ENCODE assay signal across 8 cellular contexts in the genomic region with DNA sequence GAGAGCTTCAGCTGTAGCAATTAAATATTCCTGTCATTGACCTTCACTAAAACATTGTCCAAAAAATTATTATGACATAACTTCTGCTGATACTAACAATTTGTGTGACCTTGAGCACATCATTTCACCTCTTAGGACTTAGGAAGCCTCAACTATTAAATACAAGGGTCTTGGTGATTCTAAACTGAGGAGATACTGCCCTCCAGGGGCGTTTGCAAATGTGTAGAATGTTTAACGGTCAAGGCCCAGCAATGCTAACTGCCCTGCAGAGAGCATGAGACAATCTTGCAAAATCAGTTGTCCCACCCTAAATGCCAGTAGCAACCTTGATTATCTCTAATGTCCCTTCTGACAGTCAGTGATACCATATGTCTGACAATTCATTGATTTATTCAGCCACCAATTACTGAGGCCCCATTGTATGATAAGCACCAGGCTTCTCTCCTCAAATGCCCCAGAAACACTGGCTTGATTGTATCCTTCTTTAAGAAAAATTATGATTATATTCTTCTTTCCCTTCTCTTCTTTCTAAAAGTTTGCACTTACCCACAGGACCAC.
DNase-seq lines count a peak whose midpoint lies in the region; ATAC-seq and TF ChIP-seq lines count a peak whose summit lies in the region.

No MANE protein-coding gene starts in this region.

- no peaks in the 10 kb centered on the region for H4K20me1 ChIP-seq in PC-9 (ENCODE audit: insufficient read depth)

- peaks cover 0 to 7% (median 4%) of the 10 kb centered on the region in 5 donors for H3K36me3 Mint-ChIP-seq in naive thymus-derived CD4-positive, alpha-beta T cell

- intact Hi-C loops in PC-9 (cut with micrococcal nuclease; ENCODE audit: unreplicated experiment): no loop called here
- intact Hi-C loops in left cardiac atrium (cut with DNase I): loop anchor here (2.0 to 10.0 kb wide), 2 partner anchors 287 to 289 kb away; no protein-coding TSS in a partner anchor
- intact Hi-C loops in naive thymus-derived CD4-positive, alpha-beta T cell (cut with micrococcal nuclease): loop anchor here in 1 of 2 donors (10.0 kb wide), 1 partner anchor 289 kb away; no protein-coding TSS in a partner anchor

- H2AFZ ChIP-seq in PC-9: no peak overlapping the region

- CTCF ChIA-PET in PC-9 (lab: Charles Lee): no interaction called here
- CTCF ChIA-PET in naive thymus-derived CD4-positive, alpha-beta T cell (lab: Charles Lee): no interaction called here

- no peaks in the 10 kb centered on the region for H3K27me3 ChIP-seq in PC-9 (ENCODE audit: insufficient read depth, low read depth)
- no peaks in the 10 kb centered on the region for H3K27me3 ChIP-seq in naive thymus-derived CD4-positive, alpha-beta T cell (ENCODE audit: control insufficient read depth in 2 of 2, insufficient read depth in 2 of 2, low read length in 2 of 2)

- H3K4me2 ChIP-seq in PC-9: no peak overlapping the region

- ATAC-seq in GM21786 (IDR thresholded peaks at IDR 0.05; ENCODE audit: unreplicated experiment): peak; percentile 65
- ATAC-seq in left cardiac atrium: peak; percentile 80 to 81
- ATAC-seq in HG02938 (IDR thresholded peaks at IDR 0.05; ENCODE audit: unreplicated experiment): no peak
- no peak for ATAC-seq in GM19452 (IDR thresholded peaks at IDR 0.05; ENCODE audit: unreplicated experiment)
- ATAC-seq in naive thymus-derived CD4-positive, alpha-beta T cell: no peak

- no peaks in the 10 kb centered on the region for H3K79me2 ChIP-seq in PC-9 (ENCODE audit: low read depth)

- in situ Hi-C loops in ACHN (cut with HindIII; ENCODE audit: low pct_ligation_motif_present, low pct_unique_long_range_greater_than_20kb, low sequenced_read_pairs): no loop called here

- peak; percentile 50; the same call in 1 of the 2 replicates for TF ChIP-seq CTCF in PC-9 (conservative IDR thresholded peaks at IDR 0.05)

- no peak overlapping the region for H3K4me3 Mint-ChIP-seq in naive thymus-derived CD4-positive, alpha-beta T cell

- BruUV-seq in PC-9 (replicated peaks; lab: Mats Ljungman, UMichigan): no TSS peak

- H3K9me3 Mint-ChIP-seq in naive thymus-derived CD4-positive, alpha-beta T cell: peaks cover 0 to 22% (median 7%) of the 10 kb centered on the region in 11 donors

- H3K36me3 ChIP-seq in PC-9 (ENCODE audit: low read depth): no peaks in the 10 kb centered on the region
- H3K36me3 ChIP-seq in naive thymus-derived CD4-positive, alpha-beta T cell (ENCODE audit: control insufficient read depth in 2 of 3, insufficient read depth in 3 of 3, low read length in 3 of 3): no peaks in the 10 kb centered on the region

- POLR2A ChIA-PET in PC-9 (lab: Charles Lee; ENCODE audit: unreplicated experiment): no interaction called here
- POLR2A ChIA-PET in naive thymus-derived CD4-positive, alpha-beta T cell (lab: Charles Lee): no interaction called here

- no peak overlapping the region for H3K27ac ChIP-seq in PC-9
- H3K27ac ChIP-seq in naive thymus-derived CD4-positive, alpha-beta T cell (ENCODE audit: low read depth, low read length): no peak overlapping the region

- H3K9me3 ChIP-seq in PC-9 (ENCODE audit: insufficient read depth, low read depth): no peaks in the 10 kb centered on the region
- no peaks in the 10 kb centered on the region for H3K9me3 ChIP-seq in naive thymus-derived CD4-positive, alpha-beta T cell (ENCODE audit: control insufficient read depth in 2 of 3, low read length in 3 of 3)

- H3K9me2 ChIP-seq in PC-9 (ENCODE audit: insufficient read depth): no peaks in the 10 kb centered on the region

- no peak overlapping the region for H3K27ac Mint-ChIP-seq in naive thymus-derived CD4-positive, alpha-beta T cell

- H3K4me3 ChIP-seq in PC-9: no peak overlapping the region
- no peak overlapping the region for H3K4me3 ChIP-seq in naive thymus-derived CD4-positive, alpha-beta T cell (ENCODE audit: low read length)

- H3K4me1 Mint-ChIP-seq in naive thymus-derived CD4-positive, alpha-beta T cell: no peaks in the 10 kb centered on the region

- no peaks in the 10 kb centered on the region for H3K4me1 ChIP-seq in PC-9 (replicated peaks; ENCODE audit: insufficient read depth)
- no peaks in the 10 kb centered on the region for H3K4me1 ChIP-seq in naive thymus-derived CD4-positive, alpha-beta T cell (ENCODE audit: control insufficient read depth in 2 of 2, insufficient read depth in 2 of 2, low read length in 2 of 2)

- DNase-seq in ACHN (peak; percentile 13), PC-9 (peak in 1 of 2 experiments; percentile 31), left cardiac atrium (no peak)
- no peak for DNase-seq in stimulated activated CD4-positive, alpha-beta T cell treated with anti-CD3 and anti-CD28 coated beads, Interleukin-4, amount 100 ng/mL, for 4 hours
- DNase-seq in naive thymus-derived CD4-positive, alpha-beta T cell: no peak

- H3F3A ChIP-seq in PC-9 (ENCODE audit: insufficient read depth, low read depth): no peaks in the 10 kb centered on the region

- peaks cover 0 to 4% (median 2%) of the 10 kb centered on the region in 5 donors for H3K27me3 Mint-ChIP-seq in naive thymus-derived CD4-positive, alpha-beta T cell

Comparison
In these comparisons a context has a peak if more than half of its experiments do, and no peak if none do; other contexts are left out.
1. ATAC-seq: peak in GM21786 (single experiment) and left cardiac atrium (2 of 2); none in HG02938 (single experiment), GM19452 (single experiment) and naive thymus-derived CD4-positive, alpha-beta T cell (single experiment).